8 cellular contexts compared by ENCODE assay signal in the genomic region with DNA sequence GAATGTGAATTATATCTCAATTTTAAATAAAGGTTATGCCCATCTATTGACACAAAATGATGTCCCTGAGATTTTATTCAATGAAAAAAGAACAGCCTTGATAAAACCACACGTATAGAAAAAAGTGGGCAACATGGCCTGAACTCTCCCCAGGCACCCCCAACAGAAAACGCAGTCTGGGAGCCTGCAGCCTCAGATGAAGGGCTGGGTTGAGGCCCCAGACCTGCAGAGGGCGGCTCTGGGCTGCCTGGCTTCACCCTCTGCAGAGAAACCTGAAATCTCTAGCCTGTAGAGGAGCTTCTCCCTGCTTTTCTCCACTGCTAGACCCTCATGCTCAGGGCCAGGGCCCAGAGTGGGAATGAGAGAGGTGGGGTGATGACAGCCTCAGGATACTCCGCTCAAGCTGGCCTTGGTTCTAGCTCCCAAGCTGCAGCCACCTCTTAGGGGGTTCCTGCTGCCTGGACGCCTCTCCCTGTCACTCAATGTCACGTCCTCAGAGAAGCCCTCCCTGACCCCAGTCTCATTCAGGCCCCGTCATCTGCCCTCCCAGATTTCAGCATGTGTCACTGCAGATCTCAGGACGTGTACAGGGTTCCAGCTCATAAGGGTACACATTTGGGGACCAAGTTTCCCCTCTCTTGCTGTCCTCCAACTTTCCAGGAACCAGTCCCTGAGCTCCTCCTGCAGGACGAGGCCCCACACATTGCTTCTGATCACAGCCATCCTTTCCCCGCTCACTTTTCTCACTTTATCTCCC. TPM values are rescaled to one million over a fixed set of nuclear protein-coding genes. Genes with fewer than 3 reads are reported as not detected.
DNase-seq lines count a peak whose midpoint lies in the region; ATAC-seq and TF ChIP-seq lines count a peak whose summit lies in the region.

No MANE protein-coding gene starts in this region.

- ATAC-seq in DND-41 (ENCODE audit: insufficient read depth, low read depth) (peak; percentile 49), HG02973 (IDR thresholded peaks at IDR 0.05; ENCODE audit: unreplicated experiment) (no peak)

- DNase-seq in DND-41 (peak; percentile 53), fibroblast of villous mesenchyme (ENCODE audit: low read depth) (no peak), NCI-H1930 (lab: John Stamatoyannopoulos, UW) (no peak), cortex of kidney (lab: John Stamatoyannopoulos, UW) (no peak)
- peak; percentile 28 for DNase-seq in activated CD4-positive, alpha-beta T cell treated with anti-CD3 and anti-CD28 coated beads, Interleukin-2, amount 50 U/mL, for 1 hour

- H3K4me1 ChIP-seq in DND-41 (ENCODE audit: insufficient read depth, low read length), result peaks cover 28% of the 10 kb centered on the region
- peaks cover 6% of the 10 kb centered on the region for H3K4me1 ChIP-seq in HUES48 (ENCODE audit: control insufficient read depth, insufficient read depth, low read length)

- H3K9me3 ChIP-seq in DND-41 (ENCODE audit: insufficient read depth, low read length, severe bottlenecking), result no peaks in the 10 kb centered on the region
- H3K9me3 ChIP-seq in HUES48 (ENCODE audit: control insufficient read depth, insufficient read depth, low read length), result no peaks in the 10 kb centered on the region

- TF ChIP-seq CTCF in DND-41 (IDR thresholded peaks at IDR 0.05; ENCODE audit: borderline replicate concordance, extremely low read depth, low read length, poor library complexity, severe bottlenecking), result peak; percentile 44
- peak; percentile 36 for TF ChIP-seq CTCF in fibroblast of villous mesenchyme (IDR thresholded peaks at IDR 0.05; ENCODE audit: insufficient read depth, low read depth, low read length)

- peak overlapping the region; percentile 100 for H3K9ac ChIP-seq in DND-41 (ENCODE audit: low read depth, low read length)
- H3K9ac ChIP-seq in HUES48 (ENCODE audit: low read depth, low read length), result peak overlapping the region; percentile 99

- peaks cover 38% of the 10 kb centered on the region for H3K36me3 ChIP-seq in DND-41 (ENCODE audit: insufficient read depth, low read length)
- H3K36me3 ChIP-seq in HUES48 (ENCODE audit: control insufficient read depth, insufficient read depth, low read length), result peaks cover 12% of the 10 kb centered on the region; the same call in 1 of the 2 replicates

- no peak overlapping the region for H2AFZ ChIP-seq in DND-41 (ENCODE audit: low read depth, low read length)

- H3K27ac ChIP-seq in DND-41 (ENCODE audit: low read length) (peak overlapping the region; percentile 96), HUES48 (ENCODE audit: low read depth, low read length) (peak overlapping the region; percentile 100), skin epidermis (peak overlapping the region in 18 of 21 experiments; percentile 91 to 99 (median 96))

- H4K20me1 ChIP-seq in DND-41 (ENCODE audit: insufficient read depth, low read length), result peaks cover 38% of the 10 kb centered on the region

- peaks cover 64% of the 10 kb centered on the region for H3K79me2 ChIP-seq in DND-41 (ENCODE audit: insufficient read depth, low read length)

- H3K27me3 ChIP-seq in DND-41 (ENCODE audit: insufficient read depth, low read length, poor library complexity) (no peaks in the 10 kb centered on the region), HUES48 (ENCODE audit: control insufficient read depth, insufficient read depth, low read length) (no peaks in the 10 kb centered on the region)

- peak overlapping the region; percentile 72 for H3K4me2 ChIP-seq in DND-41 (ENCODE audit: insufficient read depth, low read length)

- H3K4me3 ChIP-seq in DND-41 (ENCODE audit: low read depth in 1 of 2, low read length in 2 of 2) (peak overlapping the region; percentile 84 to 89; a peak in 3 of 4 replicates), HUES48 (ENCODE audit: low read depth, low read length) (peak overlapping the region; percentile 99), fibroblast of villous mesenchyme (ENCODE audit: low read depth, low read length) (peak overlapping the region; percentile 89), skin epidermis (peak overlapping the region; percentile 79 to 89 (median 83))

RNA-seq across cellular contexts. Expression of gene MBD3, which starts 1.8 kb away (rescaled TPM):
- 73.4 and 103 TPM in 2 replicates for total RNA-seq in fibroblast of villous mesenchyme

RNA-seq across cellular contexts. Expression of gene UQCR11, which starts 14.4 kb away (rescaled TPM):
- total RNA-seq in fibroblast of villous mesenchyme, result 49.3 and 53.5 TPM in 2 replicates

RNA-seq across cellular contexts. Expression of gene MEX3D, which starts 22.7 kb away (rescaled TPM):
- total RNA-seq in fibroblast of villous mesenchyme, result 33.7 and 48.6 TPM in 2 replicates

Comparison
In these comparisons a context has a peak if more than half of its experiments do, and no peak if none do; other contexts are left out.
1. DNase-seq: peak in DND-41 (single experiment) and activated CD4-positive, alpha-beta T cell treated with anti-CD3 and anti-CD28 coated beads, Interleukin-2, amount 50 U/mL, for 1 hour (single experiment); none in fibroblast of villous mesenchyme (single experiment), NCI-H1930 (0 of 2) and cortex of kidney (single experiment).
2. Peak in every context shown above with its lines, with median percentiles within 50 percentile points of each other: H3K27ac ChIP-seq and H3K4me3 ChIP-seq.